24 cellular contexts compared by ENCODE assay signal in genomic region chr1:156904187-156904959, GRCh38. TPM values are rescaled to one million over a fixed set of nuclear protein-coding genes. Genes with fewer than 3 reads are reported as not detected.
A peak's percentile ranks its signal among the peaks of the same experiment; 100 is the strongest.
DNase-seq lines count a peak whose midpoint lies in the region; ATAC-seq and TF ChIP-seq lines count a peak whose summit lies in the region.
"Had no signal": no experiment of that assay in that cellular context is flagged by ENCODE, and none has a peak within 500 bp of the region (broad histone marks: within the 10 kb centered on the region; RNA-seq: fewer than 3 reads in every experiment).

No MANE protein-coding gene starts in this region.

- DNase-seq in heart right ventricle (no peak), right atrium auricular region (ENCODE audit: low spot score) (no peak), dermis blood vessel endothelial cell (peak; percentile 42), lower lobe of right lung (peak; percentile 36), uterus (no peak), NCI-H774 (lab: John Stamatoyannopoulos, UW) (no peak), kidney tubule cell (ENCODE audit: low spot score) (no peak)
- DNase-seq: 8988T, ACHN, BE2C, Calu3, DND-41, NCI-H1048, NCI-H1417, NCI-H1694, NCI-H2029 treated with DMSO at 0.1 percent for 48 hours, NCI-H446 treated with DMSO at 0.1 percent for 48 hours, NCI-H526, RPMI8226, SIG-M5 had no signal

- H3K4me1 ChIP-seq in heart right ventricle, result peaks cover 15 to 91% (median 80%) of the 10 kb centered on the region in 9 donors
- H3K4me1 ChIP-seq in right atrium auricular region, result peaks cover 0 to 66% of the 10 kb centered on the region in 2 donors
- peaks cover 30% of the 10 kb centered on the region for H3K4me1 ChIP-seq in lower lobe of right lung
- no peaks in the 10 kb centered on the region for H3K4me1 ChIP-seq in rectal smooth muscle tissue (ENCODE audit: control insufficient read depth, insufficient read depth, low read length)
- peaks cover 0 to 3% of the 10 kb centered on the region in 2 donors for H3K4me1 ChIP-seq in uterus

- intact Hi-C loops in heart right ventricle (cut with DNase I), result no loop called here
- intact Hi-C loops in lower lobe of right lung (cut with DNase I), result no loop called here
- intact Hi-C loops in uterus (cut with DNase I; ENCODE audit: low total_unique reads), result no loop called here

- peak overlapping the region; percentile 14 for H3K9ac ChIP-seq in rectal smooth muscle tissue (ENCODE audit: low read length)

- no peak overlapping the region for H3K4me3 ChIP-seq in heart right ventricle
- no peak overlapping the region for H3K4me3 ChIP-seq in right atrium auricular region
- H3K4me3 ChIP-seq in lower lobe of right lung, result no peak overlapping the region
- H3K4me3 ChIP-seq in rectal smooth muscle tissue (ENCODE audit: low read length), result no peak overlapping the region
- no peak overlapping the region for H3K4me3 ChIP-seq in uterus

- H3K9me3 ChIP-seq in heart right ventricle (no peaks in the 10 kb centered on the region), right atrium auricular region (no peaks in the 10 kb centered on the region), lower lobe of right lung (no peaks in the 10 kb centered on the region), uterus (no peaks in the 10 kb centered on the region)
- H3K9me3 ChIP-seq: BE2C had no signal

- peaks cover 0 to 11% (median 0%) of the 10 kb centered on the region in 7 donors for H3K27me3 ChIP-seq in heart right ventricle
- H3K27me3 ChIP-seq in right atrium auricular region, result no peaks in the 10 kb centered on the region
- peaks cover 3% of the 10 kb centered on the region for H3K27me3 ChIP-seq in lower lobe of right lung (ENCODE audit: low read depth)
- H3K27me3 ChIP-seq in rectal smooth muscle tissue (ENCODE audit: control insufficient read depth, insufficient read depth, low read length), result peaks cover 3% of the 10 kb centered on the region
- H3K27me3 ChIP-seq in uterus, result no peaks in the 10 kb centered on the region
- H3K27me3 ChIP-seq: BE2C had no signal

- TF ChIP-seq CTCF in heart right ventricle (IDR thresholded peaks at IDR 0.05), result no peak
- no peak for TF ChIP-seq CTCF in right atrium auricular region (IDR thresholded peaks at IDR 0.05)
- TF ChIP-seq CTCF in lower lobe of right lung (IDR thresholded peaks at IDR 0.05), result no peak
- no peak for TF ChIP-seq CTCF in uterus (IDR thresholded peaks at IDR 0.05)

- WGBS in heart right ventricle, 2 donors, result 60 to 71% methylated on average over 18 to 19 of the region's 19 CpGs

- peak overlapping the region in 7 of 10 donors; percentile 19 to 98 (median 40) for H3K27ac ChIP-seq in heart right ventricle
- H3K27ac ChIP-seq in right atrium auricular region, result no peak overlapping the region
- no peak overlapping the region for H3K27ac ChIP-seq in lower lobe of right lung
- H3K27ac ChIP-seq in rectal smooth muscle tissue (ENCODE audit: low read depth, low read length), result no peak overlapping the region
- peak overlapping the region in 1 of 2 donors; percentile 64 for H3K27ac ChIP-seq in uterus

- peak in 6 of 8 donors; percentile 14 to 32 (median 21) for ATAC-seq in heart right ventricle
- ATAC-seq in lower lobe of right lung, result no peak
- ATAC-seq: HCT116 had no signal

- H3K36me3 ChIP-seq in heart right ventricle, result peaks cover 0 to 48% (median 14%) of the 10 kb centered on the region in 9 donors
- peaks cover 2% of the 10 kb centered on the region for H3K36me3 ChIP-seq in right atrium auricular region
- H3K36me3 ChIP-seq in lower lobe of right lung, result peaks cover 20% of the 10 kb centered on the region
- H3K36me3 ChIP-seq in rectal smooth muscle tissue (ENCODE audit: control insufficient read depth, insufficient read depth, low read length), result no peaks in the 10 kb centered on the region
- H3K36me3 ChIP-seq in uterus, result no peaks in the 10 kb centered on the region
- H3K36me3 ChIP-seq: BE2C had no signal

- TF ChIP-seq POLR2A in uterus (IDR thresholded peaks at IDR 0.05), result no peak

RNA-seq across cellular contexts. Expression of gene PEAR1, which starts 10.9 kb away (rescaled TPM):
- total RNA-seq in heart right ventricle, result 10 to 100 TPM in 2 of 10 donors, 1 to 10 TPM in 8; 3.8 to 12.4 (median 7.1) TPM
- 10 to 100 TPM in 1 of 2 donors, 1 to 10 TPM in 1; 6.2 to 13.7 TPM for polyA plus RNA-seq in heart right ventricle
- total RNA-seq in right atrium auricular region, result 10 to 100 TPM in 1 of 2 donors, 1 to 10 TPM in 1; 7.9 to 12.5 TPM
- total RNA-seq in dermis blood vessel endothelial cell, result 19.1 and 53.5 TPM in 2 replicates
- 14.8 TPM for total RNA-seq in lower lobe of right lung
- 10 to 100 TPM in 3 of 4 donors, 1 to 10 TPM in 1; 7.4 to 41.8 (median 17.9) TPM for total RNA-seq in uterus
- total RNA-seq: H4 had no signal
- polyA plus RNA-seq: CD14-positive monocyte had no signal

RNA-seq across cellular contexts. Expression of gene LRRC71, which starts 16.1 kb away (rescaled TPM):
- total RNA-seq in heart right ventricle, result under 1 TPM in 3 of 10 donors, not detected in 7; 0.15 to 0.38 (median 0.35) TPM
- under 1 TPM; 0.06 to 0.51 TPM for polyA plus RNA-seq in heart right ventricle
- total RNA-seq in right atrium auricular region, result not detected
- total RNA-seq in dermis blood vessel endothelial cell, result 0.14 and 0.34 TPM in 2 replicates
- total RNA-seq in lower lobe of right lung, result 5.3 TPM
- total RNA-seq in uterus, result 1 to 10 TPM in 1 of 4 donors, under 1 TPM in 2, not detected in 1; 0.48 to 3.8 (median 0.91) TPM
- total RNA-seq: Calu3, H4 had no signal
- polyA plus RNA-seq: CD14-positive monocyte had no signal

RNA-seq across cellular contexts. Expression of gene NTRK1, which starts 43.7 kb away (rescaled TPM):
- total RNA-seq in heart right ventricle (1 to 10 TPM in 4 of 10 donors, under 1 TPM in 6; 0.15 to 3.7 (median 0.69) TPM), right atrium auricular region (1 to 10 TPM in 1 of 2 donors, under 1 TPM in 1; 0.43 to 1.7 TPM), dermis blood vessel endothelial cell (not detected in 2 replicates), lower lobe of right lung (1.9 TPM), uterus (10 to 100 TPM in 1 of 4 donors, 1 to 10 TPM in 1, under 1 TPM in 2; 0.35 to 19.2 (median 3.6) TPM)
- polyA plus RNA-seq in heart right ventricle, result 1 to 10 TPM in 1 of 2 donors, under 1 TPM in 1; 0.28 to 1.5 TPM
- total RNA-seq: Calu3 had no signal
- polyA plus RNA-seq: CD14-positive monocyte had no signal

RNA-seq across cellular contexts. Expression of gene INSRR, which starts 45.5 kb away (rescaled TPM):
- total RNA-seq in heart right ventricle (under 1 TPM; 0.04 to 0.20 (median 0.07) TPM), right atrium auricular region (not detected), dermis blood vessel endothelial cell (not detected in 2 replicates), lower lobe of right lung (not detected), uterus (1 to 10 TPM in 1 of 4 donors, not detected in 3; 1.2 TPM)
- polyA plus RNA-seq in heart right ventricle, result under 1 TPM; 0.01 to 0.80 TPM
- total RNA-seq: Calu3, H4 had no signal
- polyA plus RNA-seq: CD14-positive monocyte had no signal

Comparison
In these comparisons a context has a peak if more than half of its experiments do, and no peak if none do; other contexts are left out.
1. H3K27ac ChIP-seq: peak in heart right ventricle (7 of 10); none in right atrium auricular region (0 of 2), lower lobe of right lung (single experiment) and rectal smooth muscle tissue (single experiment).
2. ATAC-seq: peak in heart right ventricle (6 of 8); none in lower lobe of right lung (0 of 2).
3. DNase-seq: peak in dermis blood vessel endothelial cell (single experiment) and lower lobe of right lung (single experiment); none in heart right ventricle (0 of 2), right atrium auricular region (single experiment), uterus (0 of 2), NCI-H774 (single experiment) and kidney tubule cell (single experiment).